In the genomic region with DNA sequence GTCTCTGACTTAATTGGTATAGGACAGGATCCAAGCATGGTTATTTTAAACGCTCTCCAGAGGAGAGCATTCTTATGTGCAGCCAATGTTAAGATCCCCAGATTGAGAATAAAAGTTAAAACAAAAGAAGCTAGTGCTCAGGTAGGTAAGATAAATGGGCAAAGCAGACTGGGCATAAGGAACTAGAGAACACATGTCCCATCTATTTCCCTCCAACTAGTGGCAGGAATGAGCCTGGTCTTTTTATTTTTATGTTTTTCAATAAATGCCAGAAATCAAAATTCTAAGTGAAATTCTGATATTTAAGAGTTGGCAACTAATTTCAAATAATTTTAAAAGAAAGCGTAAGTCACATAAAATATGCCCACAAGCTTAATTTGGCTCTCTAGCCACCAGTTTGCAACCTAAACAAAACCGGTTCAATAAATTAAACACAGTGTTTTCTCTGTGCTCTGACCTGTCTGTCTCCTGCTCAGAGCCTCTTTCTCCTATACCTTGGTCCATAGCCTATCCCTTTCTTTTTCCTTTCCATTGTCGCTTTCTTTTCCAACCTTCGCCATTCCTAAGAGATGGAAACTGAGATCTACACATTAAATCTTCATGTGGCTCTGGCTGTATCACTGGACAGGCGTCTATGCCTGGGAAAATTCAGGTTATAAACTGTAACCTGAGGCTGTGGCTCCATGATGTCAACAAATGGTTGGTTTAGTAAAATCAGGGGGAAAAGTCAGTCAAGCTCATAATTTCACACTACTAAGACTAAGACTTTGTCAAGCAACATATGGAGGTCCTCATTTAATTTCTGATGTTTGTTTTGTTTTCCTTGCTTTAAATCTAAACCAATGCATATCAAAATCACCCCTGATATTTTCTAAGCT, we compare ENCODE assay signal across 1 cellular context.
TF ChIP-seq lines count a peak whose summit lies in the region.

No MANE protein-coding gene starts in this region.

TF ChIP-seq in K562, 482 proteins besides CTCF, POLR2A, EP300 and RAD21:
- TF ChIP-seq, protein P1, sequence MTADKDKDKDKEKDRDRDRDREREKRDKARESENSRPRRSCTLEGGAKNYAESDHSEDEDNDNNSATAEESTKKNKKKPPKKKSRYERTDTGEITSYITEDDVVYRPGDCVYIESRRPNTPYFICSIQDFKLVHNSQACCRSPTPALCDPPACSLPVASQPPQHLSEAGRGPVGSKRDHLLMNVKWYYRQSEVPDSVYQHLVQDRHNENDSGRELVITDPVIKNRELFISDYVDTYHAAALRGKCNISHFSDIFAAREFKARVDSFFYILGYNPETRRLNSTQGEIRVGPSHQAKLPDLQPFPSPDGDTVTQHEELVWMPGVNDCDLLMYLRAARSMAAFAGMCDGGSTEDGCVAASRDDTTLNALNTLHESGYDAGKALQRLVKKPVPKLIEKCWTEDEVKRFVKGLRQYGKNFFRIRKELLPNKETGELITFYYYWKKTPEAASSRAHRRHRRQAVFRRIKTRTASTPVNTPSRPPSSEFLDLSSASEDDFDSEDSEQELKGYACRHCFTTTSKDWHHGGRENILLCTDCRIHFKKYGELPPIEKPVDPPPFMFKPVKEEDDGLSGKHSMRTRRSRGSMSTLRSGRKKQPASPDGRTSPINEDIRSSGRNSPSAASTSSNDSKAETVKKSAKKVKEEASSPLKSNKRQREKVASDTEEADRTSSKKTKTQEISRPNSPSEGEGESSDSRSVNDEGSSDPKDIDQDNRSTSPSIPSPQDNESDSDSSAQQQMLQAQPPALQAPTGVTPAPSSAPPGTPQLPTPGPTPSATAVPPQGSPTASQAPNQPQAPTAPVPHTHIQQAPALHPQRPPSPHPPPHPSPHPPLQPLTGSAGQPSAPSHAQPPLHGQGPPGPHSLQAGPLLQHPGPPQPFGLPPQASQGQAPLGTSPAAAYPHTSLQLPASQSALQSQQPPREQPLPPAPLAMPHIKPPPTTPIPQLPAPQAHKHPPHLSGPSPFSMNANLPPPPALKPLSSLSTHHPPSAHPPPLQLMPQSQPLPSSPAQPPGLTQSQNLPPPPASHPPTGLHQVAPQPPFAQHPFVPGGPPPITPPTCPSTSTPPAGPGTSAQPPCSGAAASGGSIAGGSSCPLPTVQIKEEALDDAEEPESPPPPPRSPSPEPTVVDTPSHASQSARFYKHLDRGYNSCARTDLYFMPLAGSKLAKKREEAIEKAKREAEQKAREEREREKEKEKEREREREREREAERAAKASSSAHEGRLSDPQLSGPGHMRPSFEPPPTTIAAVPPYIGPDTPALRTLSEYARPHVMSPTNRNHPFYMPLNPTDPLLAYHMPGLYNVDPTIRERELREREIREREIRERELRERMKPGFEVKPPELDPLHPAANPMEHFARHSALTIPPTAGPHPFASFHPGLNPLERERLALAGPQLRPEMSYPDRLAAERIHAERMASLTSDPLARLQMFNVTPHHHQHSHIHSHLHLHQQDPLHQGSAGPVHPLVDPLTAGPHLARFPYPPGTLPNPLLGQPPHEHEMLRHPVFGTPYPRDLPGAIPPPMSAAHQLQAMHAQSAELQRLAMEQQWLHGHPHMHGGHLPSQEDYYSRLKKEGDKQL (CRISPR knock-in tag; IDR thresholded peaks at IDR 0.05; ENCODE audit: borderline replicate concordance), result no peak
- TF ChIP-seq ZNF165 (CRISPR knock-in tag; IDR thresholded peaks at IDR 0.05; ENCODE audit: borderline replicate concordance) (no peak), TCF3 (CRISPR knock-in tag; IDR thresholded peaks at IDR 0.05) (no peak), ARID4B (CRISPR knock-in tag; IDR thresholded peaks at IDR 0.05) (no peak), DACH1 (IDR thresholded peaks at IDR 0.05; ENCODE audit: partially characterized antibody) (no peak), ZNF696 (CRISPR knock-in tag; conservative IDR thresholded peaks at IDR 0.05) (no peak), TEAD2 (tag; IDR thresholded peaks at IDR 0.05) (peak; percentile 55; the same call in 1 of the 2 replicates), ETV5 (CRISPR knock-in tag; IDR thresholded peaks at IDR 0.05; ENCODE audit: low read depth) (no peak), SMARCA4 (IDR thresholded peaks at IDR 0.05) (no peak), SRSF3 (IDR thresholded peaks at IDR 0.05; ENCODE audit: insufficient read depth, low read length) (no peak), HDAC3 (IDR thresholded peaks at IDR 0.05; ENCODE audit: borderline replicate concordance, partially characterized antibody) (no peak), E2F3 (CRISPR knock-in tag; IDR thresholded peaks at IDR 0.05) (no peak), SAP30 (IDR thresholded peaks at IDR 0.05; ENCODE audit: borderline replicate concordance, insufficient read depth, low read depth, low read length, poor library complexity, severe bottlenecking) (no peak), RBFOX2 (IDR thresholded peaks at IDR 0.05; ENCODE audit: low read depth, low read length) (0 out of 2 replicates have a peak, but pooled peaks have one; percentile 40), SMAD2 (IDR thresholded peaks at IDR 0.05; ENCODE audit: low read depth, low read length) (no peak)
- TF ChIP-seq, protein P2, sequence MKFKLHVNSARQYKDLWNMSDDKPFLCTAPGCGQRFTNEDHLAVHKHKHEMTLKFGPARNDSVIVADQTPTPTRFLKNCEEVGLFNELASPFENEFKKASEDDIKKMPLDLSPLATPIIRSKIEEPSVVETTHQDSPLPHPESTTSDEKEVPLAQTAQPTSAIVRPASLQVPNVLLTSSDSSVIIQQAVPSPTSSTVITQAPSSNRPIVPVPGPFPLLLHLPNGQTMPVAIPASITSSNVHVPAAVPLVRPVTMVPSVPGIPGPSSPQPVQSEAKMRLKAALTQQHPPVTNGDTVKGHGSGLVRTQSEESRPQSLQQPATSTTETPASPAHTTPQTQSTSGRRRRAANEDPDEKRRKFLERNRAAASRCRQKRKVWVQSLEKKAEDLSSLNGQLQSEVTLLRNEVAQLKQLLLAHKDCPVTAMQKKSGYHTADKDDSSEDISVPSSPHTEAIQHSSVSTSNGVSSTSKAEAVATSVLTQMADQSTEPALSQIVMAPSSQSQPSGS (CRISPR knock-in tag; IDR thresholded peaks at IDR 0.05), result no peak
- TF ChIP-seq, protein P3, sequence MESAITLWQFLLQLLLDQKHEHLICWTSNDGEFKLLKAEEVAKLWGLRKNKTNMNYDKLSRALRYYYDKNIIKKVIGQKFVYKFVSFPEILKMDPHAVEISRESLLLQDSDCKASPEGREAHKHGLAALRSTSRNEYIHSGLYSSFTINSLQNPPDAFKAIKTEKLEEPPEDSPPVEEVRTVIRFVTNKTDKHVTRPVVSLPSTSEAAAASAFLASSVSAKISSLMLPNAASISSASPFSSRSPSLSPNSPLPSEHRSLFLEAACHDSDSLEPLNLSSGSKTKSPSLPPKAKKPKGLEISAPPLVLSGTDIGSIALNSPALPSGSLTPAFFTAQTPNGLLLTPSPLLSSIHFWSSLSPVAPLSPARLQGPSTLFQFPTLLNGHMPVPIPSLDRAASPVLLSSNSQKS (CRISPR knock-in tag; IDR thresholded peaks at IDR 0.05), result no peak
